1 cellular context compared by ENCODE assay signal in the genomic region with DNA sequence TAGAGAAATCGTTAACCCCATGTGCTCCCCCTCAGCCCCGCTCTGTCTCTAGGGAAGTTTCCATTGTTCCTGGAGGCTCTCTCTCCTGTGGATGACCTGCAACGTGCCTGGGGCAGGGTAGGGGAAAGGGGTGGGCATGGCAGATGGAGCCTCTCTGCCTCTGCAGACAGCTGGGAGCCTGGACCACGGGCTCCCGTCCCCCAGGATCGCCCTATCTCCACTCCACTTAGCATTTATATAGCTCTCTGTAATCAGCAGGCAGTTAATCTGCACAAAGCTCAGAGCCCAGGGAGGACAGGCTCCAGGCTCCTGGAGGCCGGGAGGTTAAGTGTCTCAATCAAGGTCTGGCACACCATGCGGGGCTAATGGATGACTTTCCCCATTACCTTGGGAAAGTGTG.
TF ChIP-seq lines count a peak whose summit lies in the region.

No MANE protein-coding gene starts in this region.

TF ChIP-seq in H1, 55 proteins besides CTCF, POLR2A, EP300 and RAD21:
- TF ChIP-seq CTBP2 (IDR thresholded peaks at IDR 0.05; ENCODE audit: borderline replicate concordance, insufficient read depth, insufficient read length, low read length) (no peak), CBX5 (IDR thresholded peaks at IDR 0.05; ENCODE audit: low read depth, low read length) (no peak), SP2 (IDR thresholded peaks at IDR 0.05; ENCODE audit: low read length) (no peak), KDM5A (IDR thresholded peaks at IDR 0.05; ENCODE audit: low read length) (no peak), EZH2 (IDR thresholded peaks at IDR 0.05; ENCODE audit: low read depth, low read length, severe bottlenecking) (no peak), POLR2AphosphoS5 (IDR thresholded peaks at IDR 0.05; ENCODE audit: low read depth, low read length) (no peak), USF2 (IDR thresholded peaks at IDR 0.05; ENCODE audit: low read length) (no peak), FOSL1 (IDR thresholded peaks at IDR 0.05; ENCODE audit: insufficient read depth, low read depth, low read length) (no peak), TBP (IDR thresholded peaks at IDR 0.05; ENCODE audit: low read depth, low read length) (no peak), SRF (IDR thresholded peaks at IDR 0.05; ENCODE audit: low read depth, low read length) (no peak), RXRA (IDR thresholded peaks at IDR 0.05; ENCODE audit: insufficient read depth, low read depth, low read length) (no peak)
TF ChIP-seq in H1: peak in this region for 0.
